In genomic region chr5:61805101-61805500, GRCh38 we compare ENCODE assay signal across 13 cellular contexts.
A peak's percentile ranks its signal among the peaks of the same experiment; 100 is the strongest.
DNase-seq lines count a peak whose midpoint lies in the region; ATAC-seq, FAIRE-seq and TF ChIP-seq lines count a peak whose summit lies in the region.
"Had no signal": no experiment of that assay in that cellular context is flagged by ENCODE, and none has a peak within 500 bp of the region (broad histone marks: within the 10 kb centered on the region; RNA-seq: fewer than 3 reads in every experiment).

No MANE protein-coding gene starts in this region.

- H2AFZ ChIP-seq in K562 (ENCODE audit: low read depth, low read length): no peak overlapping the region
- H2AFZ ChIP-seq in keratinocyte (ENCODE audit: control insufficient read depth, low read length): peak overlapping the region; percentile 89

- no peak for TF ChIP-seq RAD21 in K562 (CRISPR knock-in tag; conservative IDR thresholded peaks at IDR 0.05 in 1 of 2, IDR thresholded peaks at IDR 0.05 in 1 of 2)

- no peak overlapping the region for H3K27ac ChIP-seq in AG04450 (ENCODE audit: low read depth, low read length)
- H3K27ac ChIP-seq in K562 (ENCODE audit: extremely low read depth, low read depth, low read length): no peak overlapping the region
- H3K27ac ChIP-seq in keratinocyte (ENCODE audit: control insufficient read depth, insufficient read depth, low read length): peak overlapping the region; percentile 51
- no peak overlapping the region for H3K27ac ChIP-seq in vagina
- H3K27ac ChIP-seq in right cardiac atrium (ENCODE audit: low read length): no peak overlapping the region
- H3K27ac ChIP-seq: neutrophil had no signal

- ATAC-seq in K562: no peak
- no peak for ATAC-seq in HG02623 (IDR thresholded peaks at IDR 0.05; ENCODE audit: unreplicated experiment)
- no peak for ATAC-seq in right cardiac atrium

- POLR2A ChIA-PET in AG04450 (lab: Yijun Ruan, JAX) (no interaction called here), K562 (lab: Yijun Ruan, JAX) (interaction anchor here (0.7 kb wide), 1 partner anchor 97 kb away, joined by 3 read pairs; no protein-coding TSS in a partner anchor)

- no peaks in the 10 kb centered on the region for H3K9me1 ChIP-seq in K562 (ENCODE audit: control insufficient read depth, insufficient read depth, low read length)
- H3K9me1 ChIP-seq in keratinocyte (ENCODE audit: control insufficient read depth, extremely low read depth, insufficient read depth, low read length): no peaks in the 10 kb centered on the region

- CTCF ChIA-PET in AG04450 (lab: Charles Lee) (interaction anchor here (1.2 kb wide), 1 partner anchor 12 kb away, joined by 6 read pairs; no protein-coding TSS in a partner anchor), K562 (lab: Yijun Ruan, JAX; ENCODE audit: low intra/inter-chr PET ratio) (no interaction called here)

- 0 out of 2 replicates have a peak, but pooled peaks cover 4% of the 10 kb centered on the region for H4K20me1 ChIP-seq in K562 (replicated peaks; ENCODE audit: control insufficient read depth, insufficient read depth, low read length)
- H4K20me1 ChIP-seq in keratinocyte (ENCODE audit: control insufficient read depth, extremely low read depth, insufficient read depth, low read length): no peaks in the 10 kb centered on the region

- peaks cover 2% of the 10 kb centered on the region for H3K27me3 ChIP-seq in AG04450 (ENCODE audit: control insufficient read depth, insufficient read depth, low read length)
- H3K27me3 ChIP-seq in K562 (ENCODE audit: control insufficient read depth in 2 of 2, insufficient read depth in 2 of 2, low read length in 2 of 2): peaks cover 0 to 9% of the 10 kb centered on the region in 2 experiments; a peak in 2 of 5 replicates
- no peaks in the 10 kb centered on the region for H3K27me3 ChIP-seq in keratinocyte (ENCODE audit: control insufficient read depth, extremely low read depth, insufficient read depth, low read length)
- no peaks in the 10 kb centered on the region for H3K27me3 ChIP-seq in vagina
- no peaks in the 10 kb centered on the region for H3K27me3 ChIP-seq in right cardiac atrium (ENCODE audit: control insufficient read depth, insufficient read depth)
- H3K27me3 ChIP-seq: neutrophil had no signal

- no peak for TF ChIP-seq CTCF in AG04450 (IDR thresholded peaks at IDR 0.05; ENCODE audit: low read depth, low read length)
- no peak for TF ChIP-seq CTCF in K562 (IDR thresholded peaks at IDR 0.05 in 2 of 3, conservative IDR thresholded peaks at IDR 0.05 in 1 of 3; ENCODE audit: insufficient read depth in 2 of 3, low read depth in 1 of 3, low read length in 3 of 3)
- no peak for TF ChIP-seq CTCF in keratinocyte (optimal IDR thresholded peaks at IDR 0.05 in 1 of 3, IDR thresholded peaks at IDR 0.05 in 1 of 3, conservative IDR thresholded peaks at IDR 0.05 in 1 of 3; ENCODE audit: extremely low read depth in 1 of 3, insufficient read depth in 2 of 3, low read length in 3 of 3)
- no peak for TF ChIP-seq CTCF in vagina (IDR thresholded peaks at IDR 0.05)

- H3K4me2 ChIP-seq in K562 (ENCODE audit: insufficient read depth, low read length): no peak overlapping the region
- H3K4me2 ChIP-seq in keratinocyte (ENCODE audit: control insufficient read depth, extremely low read depth, insufficient read depth, low read depth, low read length): peak overlapping the region; percentile 78

- BruUV-seq in K562 (replicated peaks; lab: Mats Ljungman, UMichigan): no TSS peak

- H3K9ac ChIP-seq in K562 (ENCODE audit: insufficient read depth in 1 of 2, low read depth in 2 of 2, low read length in 2 of 2): no peak overlapping the region
- peak overlapping the region; percentile 26 for H3K9ac ChIP-seq in keratinocyte (ENCODE audit: control insufficient read depth, extremely low read depth, insufficient read depth, low read length)

- H3K36me3 ChIP-seq in K562 (ENCODE audit: control insufficient read depth, insufficient read depth, low read length) (no peaks in the 10 kb centered on the region), keratinocyte (ENCODE audit: control insufficient read depth in 2 of 2, extremely low read depth in 1 of 2, insufficient read depth in 2 of 2, low read length in 2 of 2) (no peaks in the 10 kb centered on the region), vagina (no peaks in the 10 kb centered on the region)
- H3K36me3 ChIP-seq: neutrophil had no signal

- H3K79me2 ChIP-seq in K562 (ENCODE audit: control insufficient read depth, insufficient read depth, low read length): no peaks in the 10 kb centered on the region
- no peaks in the 10 kb centered on the region for H3K79me2 ChIP-seq in keratinocyte (ENCODE audit: control insufficient read depth, insufficient read depth, low read length)

- no peaks in the 10 kb centered on the region for H3K4me1 ChIP-seq in K562 (replicated peaks in 1 of 2; ENCODE audit: control insufficient read depth in 2 of 2, insufficient read depth in 2 of 2, low read length in 2 of 2)
- H3K4me1 ChIP-seq in keratinocyte (ENCODE audit: control insufficient read depth, extremely low read depth, insufficient read depth, low read length): peaks cover 31% of the 10 kb centered on the region
- no peaks in the 10 kb centered on the region for H3K4me1 ChIP-seq in vagina
- no peaks in the 10 kb centered on the region for H3K4me1 ChIP-seq in right cardiac atrium (ENCODE audit: control insufficient read depth, insufficient read depth, low read length)

- no peak for TF ChIP-seq POLR2A in K562 (conservative IDR thresholded peaks at IDR 0.05)
- TF ChIP-seq POLR2A in vagina (IDR thresholded peaks at IDR 0.05): no peak

- 3% methylated on average over 5 of the region's 5 CpGs for WGBS in K562 (ENCODE audit: insufficient coverage, low coverage, missing lambda C conversion rate)
- 80% methylated on average over 5 of the region's 5 CpGs for WGBS in right cardiac atrium

- in situ Hi-C loops in K562 (cut with MboI): no loop called here

- DNase-seq in AG04450 (ENCODE audit: low read depth, low spot score) (peak; percentile 4), HTR-8/SVneo (ENCODE audit: insufficient read length, low spot score) (peak; percentile 67), K562 (ENCODE audit: extremely low read depth in 1 of 4, low spot score in 3 of 4) (no peak), keratinocyte (ENCODE audit: low read depth, low spot score) (peak; percentile 61), vagina (ENCODE audit: extremely low spot score in 2 of 2) (no peak), right cardiac atrium (no peak)
- no peak for DNase-seq in activated naive CD4-positive, alpha-beta T cell treated with anti-CD3 and anti-CD28 coated beads, Interleukin-2, amount 50 U/mL, for 16 hours
- DNase-seq: activated CD4-positive, alpha-beta T cell treated with anti-CD3 and anti-CD28 coated beads for 1 hour; activated effector memory CD4-positive, alpha-beta T cell treated with anti-CD3 and anti-CD28 coated beads, Interleukin-2, amount 50 U/mL, for 16 hours; NCI-H2029 treated with DMSO at 0.1 percent for 48 hours; stimulated activated CD4-positive, alpha-beta T cell treated with anti-CD3 and anti-CD28 coated beads, Interleukin-4, amount 100 ng/mL, for 4 hours had no signal

- H3K9me3 ChIP-seq in AG04450 (ENCODE audit: control insufficient read depth, insufficient read depth, low read length) (no peaks in the 10 kb centered on the region), K562 (replicated peaks; ENCODE audit: control insufficient read depth, insufficient read depth, low read depth, low read length) (no peaks in the 10 kb centered on the region), keratinocyte (ENCODE audit: control insufficient read depth, low read depth, low read length) (no peaks in the 10 kb centered on the region), vagina (no peaks in the 10 kb centered on the region), right cardiac atrium (ENCODE audit: control insufficient read depth, low read length) (no peaks in the 10 kb centered on the region)
- H3K9me3 ChIP-seq: neutrophil had no signal

- intact Hi-C loops in K562 (cut with micrococcal nuclease) (no loop called here), vagina (cut with DNase I) (no loop called here), right cardiac atrium (cut with DNase I) (no loop called here)

- FAIRE-seq in HTR-8/SVneo (lab: Jason Lieb, UNC) (peak; percentile 79), K562 (lab: Jason Lieb, UNC) (no peak), keratinocyte (lab: Jason Lieb, UNC) (peak; percentile 99)

- no peak overlapping the region for H3K4me3 ChIP-seq in AG04450 (ENCODE audit: low read depth, low read length)
- no peak overlapping the region for H3K4me3 ChIP-seq in K562
- peak overlapping the region in 2 of 3 experiments; percentile 16 to 36 for H3K4me3 ChIP-seq in keratinocyte (ENCODE audit: control insufficient read depth in 2 of 3, extremely low read depth in 1 of 3, insufficient read depth in 2 of 3, low read depth in 1 of 3, low read length in 3 of 3)
- no peak overlapping the region for H3K4me3 ChIP-seq in vagina
- H3K4me3 ChIP-seq in right cardiac atrium (ENCODE audit: low read length): no peak overlapping the region

- dilution Hi-C loops in keratinocyte (cut with MboI; ENCODE audit: extremely low pct_ligation_motif_present, low sequenced_read_pairs): no loop called here

- TF ChIP-seq EP300 in K562 (IDR thresholded peaks at IDR 0.05; ENCODE audit: low read length): no peak

TF ChIP-seq in K562, 482 proteins besides CTCF, POLR2A, EP300 and RAD21 (continues in another document):
- TF ChIP-seq ATF3 (IDR thresholded peaks at IDR 0.05): peak; percentile 45; the same call in 1 of the 2 replicates
- no peak for TF ChIP-seq ATF3 (CRISPR knock-in tag; conservative IDR thresholded peaks at IDR 0.05)
- TF ChIP-seq HMBOX1 (IDR thresholded peaks at IDR 0.05): peak; percentile 29; the same call in 1 of the 2 replicates
- no peak for TF ChIP-seq CEBPG (CRISPR knock-in tag; IDR thresholded peaks at IDR 0.05)
- TF ChIP-seq CEBPG (tag; conservative IDR thresholded peaks at IDR 0.05 in 1 of 2, IDR thresholded peaks at IDR 0.05 in 1 of 2): no peak

Comparison
In these comparisons a context has a peak if more than half of its experiments do, and no peak if none do; other contexts are left out.
1. DNase-seq: peak in AG04450 (single experiment), HTR-8/SVneo (single experiment) and keratinocyte (single experiment); none in K562 (0 of 4), activated naive CD4-positive, alpha-beta T cell treated with anti-CD3 and anti-CD28 coated beads, Interleukin-2, amount 50 U/mL, for 16 hours (single experiment), vagina (0 of 2) and right cardiac atrium (0 of 3).
2. H3K4me3 ChIP-seq: peak in keratinocyte (2 of 3); none in AG04450 (single experiment), K562 (single experiment), vagina (0 of 2) and right cardiac atrium (single experiment).